ENCODE assay signal across 27 cellular contexts in genomic region chr16:520847-521246, GRCh38. TPM values are rescaled to one million over a fixed set of nuclear protein-coding genes. Genes with fewer than 3 reads are reported as not detected.
"Had no signal": no experiment of that assay in that cellular context is flagged by ENCODE, and none has a peak within 500 bp of the region (broad histone marks: within the 10 kb centered on the region; RNA-seq: fewer than 3 reads in every experiment).

No MANE protein-coding gene starts in this region.

- H3K27ac Mint-ChIP-seq: immature natural killer cell, memory B cell, mesothelial cell of epicardium, natural killer cell, type B pancreatic cell had no signal

- H3K9me3 ChIP-seq: esophagus muscularis mucosa, gastrocnemius medialis, left ventricle myocardium inferior, lower lobe of right lung, ovary, right atrium auricular region, stomach had no signal

- ATAC-seq: gastrocnemius medialis, left cardiac atrium, lower lobe of right lung, natural killer cell had no signal

- H3K9me3 Mint-ChIP-seq: immature natural killer cell, memory B cell, mesothelial cell of epicardium, natural killer cell, neural crest cell, type B pancreatic cell had no signal

- H3K27ac ChIP-seq: esophagus muscularis mucosa, gastrocnemius medialis, left ventricle myocardium inferior, lower lobe of right lung, ovary, right atrium auricular region, stomach had no signal

- DNase-seq: effector memory CD4-positive, alpha-beta T cell; gastrocnemius medialis; glutamatergic neuron; immature natural killer cell; left cardiac atrium; left ventricle myocardium inferior; lower lobe of right lung; natural killer cell; nucleus accumbens; stimulated activated CD4-positive, alpha-beta T cell treated with anti-CD3 and anti-CD28 coated beads, Interleukin-12 subunit alpha, Interleukin-12 subunit beta, amount 100 ng/mL, for 4 hours; stimulated activated naive CD4-positive, alpha-beta T cell; substantia nigra had no signal

- H3K4me3 ChIP-seq: esophagus muscularis mucosa, gastrocnemius medialis, left ventricle myocardium inferior, lower lobe of right lung, ovary, right atrium auricular region, stomach had no signal

- H3K4me3 Mint-ChIP-seq: immature natural killer cell, memory B cell, mesothelial cell of epicardium, natural killer cell, neural crest cell, type B pancreatic cell had no signal

- H3K27me3 Mint-ChIP-seq: memory B cell, type B pancreatic cell had no signal

- H3K36me3 Mint-ChIP-seq: immature natural killer cell, memory B cell, natural killer cell, type B pancreatic cell had no signal

- H3K36me3 ChIP-seq: ovary had no signal

- H3K27me3 ChIP-seq: esophagus muscularis mucosa, gastrocnemius medialis, ovary, right atrium auricular region, stomach had no signal

- FAIRE-seq: endometrium, small intestine, urothelium cell line had no signal

RNA-seq across cellular contexts. Expression of gene PRR35, which starts 39.3 kb away (rescaled TPM):
- total RNA-seq: esophagus muscularis mucosa, fibroblast of villous mesenchyme, gastrocnemius medialis, left cardiac atrium, left ventricle myocardium inferior, lower lobe of right lung, mucosa of gallbladder, neural crest cell, ovary, posterior vena cava, right atrium auricular region, stomach had no signal
- polyA plus RNA-seq: immature natural killer cell, keratinocyte, ovary, small intestine, stomach had no signal
